In the genomic region with DNA sequence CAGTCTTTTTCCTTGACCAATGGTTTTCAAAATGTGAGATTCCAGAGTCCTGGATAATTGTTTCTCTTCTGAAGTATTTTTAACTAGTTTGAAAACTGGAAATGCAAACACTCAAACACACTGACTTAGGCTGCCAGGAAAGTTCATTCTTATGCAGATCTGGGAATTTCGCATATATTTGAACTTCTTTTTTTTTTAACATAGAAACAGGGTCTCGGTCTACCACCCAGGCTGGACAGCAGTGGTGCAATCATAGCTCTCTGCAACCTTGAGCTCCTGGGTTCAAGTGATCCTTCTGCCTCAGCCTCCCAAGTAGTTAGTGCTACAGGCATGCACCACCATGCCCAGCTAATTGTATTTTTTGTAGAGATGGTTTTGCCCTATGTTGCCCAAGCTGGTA, we compare ENCODE assay signal across 1 cellular context.
TF ChIP-seq lines count a peak whose summit lies in the region.

No MANE protein-coding gene starts in this region.

TF ChIP-seq in GM23338, 12 proteins besides CTCF, POLR2A, EP300 and RAD21 (continued from another document):
- TF ChIP-seq, protein P1, sequence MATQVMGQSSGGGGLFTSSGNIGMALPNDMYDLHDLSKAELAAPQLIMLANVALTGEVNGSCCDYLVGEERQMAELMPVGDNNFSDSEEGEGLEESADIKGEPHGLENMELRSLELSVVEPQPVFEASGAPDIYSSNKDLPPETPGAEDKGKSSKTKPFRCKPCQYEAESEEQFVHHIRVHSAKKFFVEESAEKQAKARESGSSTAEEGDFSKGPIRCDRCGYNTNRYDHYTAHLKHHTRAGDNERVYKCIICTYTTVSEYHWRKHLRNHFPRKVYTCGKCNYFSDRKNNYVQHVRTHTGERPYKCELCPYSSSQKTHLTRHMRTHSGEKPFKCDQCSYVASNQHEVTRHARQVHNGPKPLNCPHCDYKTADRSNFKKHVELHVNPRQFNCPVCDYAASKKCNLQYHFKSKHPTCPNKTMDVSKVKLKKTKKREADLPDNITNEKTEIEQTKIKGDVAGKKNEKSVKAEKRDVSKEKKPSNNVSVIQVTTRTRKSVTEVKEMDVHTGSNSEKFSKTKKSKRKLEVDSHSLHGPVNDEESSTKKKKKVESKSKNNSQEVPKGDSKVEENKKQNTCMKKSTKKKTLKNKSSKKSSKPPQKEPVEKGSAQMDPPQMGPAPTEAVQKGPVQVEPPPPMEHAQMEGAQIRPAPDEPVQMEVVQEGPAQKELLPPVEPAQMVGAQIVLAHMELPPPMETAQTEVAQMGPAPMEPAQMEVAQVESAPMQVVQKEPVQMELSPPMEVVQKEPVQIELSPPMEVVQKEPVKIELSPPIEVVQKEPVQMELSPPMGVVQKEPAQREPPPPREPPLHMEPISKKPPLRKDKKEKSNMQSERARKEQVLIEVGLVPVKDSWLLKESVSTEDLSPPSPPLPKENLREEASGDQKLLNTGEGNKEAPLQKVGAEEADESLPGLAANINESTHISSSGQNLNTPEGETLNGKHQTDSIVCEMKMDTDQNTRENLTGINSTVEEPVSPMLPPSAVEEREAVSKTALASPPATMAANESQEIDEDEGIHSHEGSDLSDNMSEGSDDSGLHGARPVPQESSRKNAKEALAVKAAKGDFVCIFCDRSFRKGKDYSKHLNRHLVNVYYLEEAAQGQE (IDR thresholded peaks at IDR 0.05; ENCODE audit: unreplicated experiment), result no peak
